10 cellular contexts compared by ENCODE assay signal in genomic region chr17:55734128-55734781, GRCh38. TPM values are rescaled to one million over a fixed set of nuclear protein-coding genes. Genes with fewer than 3 reads are reported as not detected.
DNase-seq lines count a peak whose midpoint lies in the region; ATAC-seq and TF ChIP-seq lines count a peak whose summit lies in the region.
"Had no signal": no experiment of that assay in that cellular context is flagged by ENCODE, and none has a peak within 500 bp of the region (broad histone marks: within the 10 kb centered on the region; RNA-seq: fewer than 3 reads in every experiment).

No MANE protein-coding gene starts in this region.

- intact Hi-C loops in natural killer cell (cut with micrococcal nuclease) = no loop called here

- DNase-seq in natural killer cell treated with Interleukin-12 subunit alpha and Interleukin-12 subunit beta and Interleukin-15 and Interleukin-18, amount 100 ng/mL, for 72 hours (ENCODE audit: low spot score) = no peak
- DNase-seq in natural killer cell (no peak), HT1080 (ENCODE audit: low read depth) (peak; percentile 27), epithelial cell of esophagus (ENCODE audit: low read depth) (peak; percentile 71), upper lobe of left lung (no peak), HUDEP-2 (lab: John Stamatoyannopoulos, UW; ENCODE audit: unreplicated experiment in 76 of 76) (no peak)
- DNase-seq in stimulated activated CD4-positive, alpha-beta T cell treated with anti-CD3 and anti-CD28 coated beads, Interleukin-2, amount 100 ng/mL, for 48 hours = no peak
- DNase-seq: KBM-7 had no signal

- TF ChIP-seq CTCF in natural killer cell (IDR thresholded peaks at IDR 0.05) (no peak), epithelial cell of esophagus (IDR thresholded peaks at IDR 0.05; ENCODE audit: insufficient read depth, low read depth, low read length, missing control alignments) (no peak), upper lobe of left lung (IDR thresholded peaks at IDR 0.05) (no peak)

- H3K27me3 Mint-ChIP-seq in natural killer cell treated with Interleukin-12 subunit alpha and Interleukin-12 subunit beta and Interleukin-15 and Interleukin-18, amount 100 ng/mL, for 72 hours = peaks cover 24 to 27% of the 10 kb centered on the region in 2 donors
- peaks cover 7 to 13% of the 10 kb centered on the region in 2 donors for H3K27me3 Mint-ChIP-seq in natural killer cell (ENCODE audit: low read depth in 2 of 2)

- H3K36me3 Mint-ChIP-seq in natural killer cell treated with Interleukin-12 subunit alpha and Interleukin-12 subunit beta and Interleukin-15 and Interleukin-18, amount 100 ng/mL, for 72 hours = no peaks in the 10 kb centered on the region
- no peaks in the 10 kb centered on the region for H3K36me3 Mint-ChIP-seq in natural killer cell

- peak overlapping the region in 1 of 2 donors; percentile 61 for H3K27ac Mint-ChIP-seq in natural killer cell treated with Interleukin-12 subunit alpha and Interleukin-12 subunit beta and Interleukin-15 and Interleukin-18, amount 100 ng/mL, for 72 hours
- H3K27ac Mint-ChIP-seq in natural killer cell = no peak overlapping the region

- no peaks in the 10 kb centered on the region for H3K36me3 ChIP-seq in upper lobe of left lung

- H3K27ac ChIP-seq in upper lobe of left lung = peak overlapping the region in 3 of 4 donors; percentile 82 to 91 (median 88)
- H3K27ac ChIP-seq: parathyroid adenoma had no signal

- ATAC-seq in natural killer cell treated with Interleukin-12 subunit alpha and Interleukin-12 subunit beta and Interleukin-15 and Interleukin-18, amount 100 ng/mL, for 72 hours = peak in 1 of 2 donors; percentile 78
- no peak for ATAC-seq in natural killer cell
- no peak for ATAC-seq in upper lobe of left lung (ENCODE audit: low FRiP score in 2 of 2)
- ATAC-seq in HG03045 (IDR thresholded peaks at IDR 0.05; ENCODE audit: unreplicated experiment) = no peak

- H3K4me1 Mint-ChIP-seq in natural killer cell treated with Interleukin-12 subunit alpha and Interleukin-12 subunit beta and Interleukin-15 and Interleukin-18, amount 100 ng/mL, for 72 hours (ENCODE audit: low read depth in 2 of 2) = peaks cover 0 to 10% of the 10 kb centered on the region in 2 donors
- H3K4me1 Mint-ChIP-seq in natural killer cell = no peaks in the 10 kb centered on the region

- no peak for TF ChIP-seq EP300 in upper lobe of left lung (IDR thresholded peaks at IDR 0.05)

- WGBS in upper lobe of left lung, 2 donors = 28 to 43% methylated on average over 4 of the region's 4 CpGs

- H3K9me3 ChIP-seq in upper lobe of left lung = no peaks in the 10 kb centered on the region

- H3K9me3 Mint-ChIP-seq in natural killer cell treated with Interleukin-12 subunit alpha and Interleukin-12 subunit beta and Interleukin-15 and Interleukin-18, amount 100 ng/mL, for 72 hours = no peaks in the 10 kb centered on the region
- H3K9me3 Mint-ChIP-seq in natural killer cell = no peaks in the 10 kb centered on the region

- no peak for TF ChIP-seq POLR2A in upper lobe of left lung (IDR thresholded peaks at IDR 0.05)

- peak overlapping the region; percentile 72 for H3K4me3 Mint-ChIP-seq in natural killer cell treated with Interleukin-12 subunit alpha and Interleukin-12 subunit beta and Interleukin-15 and Interleukin-18, amount 100 ng/mL, for 72 hours
- no peak overlapping the region for H3K4me3 Mint-ChIP-seq in natural killer cell

- no peaks in the 10 kb centered on the region for H3K27me3 ChIP-seq in upper lobe of left lung

- H3K4me3 ChIP-seq in epithelial cell of esophagus (ENCODE audit: low read length) (no peak overlapping the region), upper lobe of left lung (no peak overlapping the region)

- H3K4me1 ChIP-seq in upper lobe of left lung = peaks cover 11 to 21% (median 13%) of the 10 kb centered on the region in 4 donors
- H3K4me1 ChIP-seq: parathyroid adenoma had no signal

RNA-seq across cellular contexts. Expression of gene TMEM100, which starts 11.6 kb away (rescaled TPM):
- total RNA-seq in natural killer cell treated with Interleukin-12 subunit alpha and Interleukin-12 subunit beta and Interleukin-15 and Interleukin-18, amount 100 ng/mL, for 72 hours = not detected
- not detected for total RNA-seq in natural killer cell
- total RNA-seq in HT1080 (2014; rRNA removed; shearing (Covaris generic)) = 0.40 and 0.82 TPM in 2 replicates
- polyA plus RNA-seq in HT1080 (2015; cell fraction: cytosol; rRNA removed) = not detected in 2 replicates
- polyA plus RNA-seq in HT1080 (2015; cell fraction: nucleus; rRNA removed) = 0.07 TPM in 1 of 2 replicates, not detected in the other
- total RNA-seq in upper lobe of left lung = 100 to 1,000 TPM in 5 of 6 donors, 10 to 100 TPM in 1; 89.1 to 195 (median 142) TPM

RNA-seq across cellular contexts. Expression of gene PCTP, which starts 16.6 kb away (rescaled TPM):
- total RNA-seq in natural killer cell treated with Interleukin-12 subunit alpha and Interleukin-12 subunit beta and Interleukin-15 and Interleukin-18, amount 100 ng/mL, for 72 hours = 10 to 100 TPM; 10.5 to 19.8 TPM
- total RNA-seq in natural killer cell = 1 to 10 TPM; 6.3 to 9.5 (median 9.2) TPM
- total RNA-seq in HT1080 (2014; rRNA removed; shearing (Covaris generic)) = 7.9 and 8.1 TPM in 2 replicates
- 11.0 and 11.3 TPM in 2 replicates for polyA plus RNA-seq in HT1080 (2015; cell fraction: cytosol; rRNA removed)
- polyA plus RNA-seq in HT1080 (2015; cell fraction: nucleus; rRNA removed) = 7.0 and 9.0 TPM in 2 replicates
- total RNA-seq in upper lobe of left lung = 10 to 100 TPM; 13.6 to 28.3 (median 21.9) TPM

Comparison
In these comparisons a context has a peak if more than half of its experiments do, and no peak if none do; other contexts are left out.
1. DNase-seq: peak in HT1080 (single experiment) and epithelial cell of esophagus (single experiment); none in natural killer cell treated with Interleukin-12 subunit alpha and Interleukin-12 subunit beta and Interleukin-15 and Interleukin-18, amount 100 ng/mL, for 72 hours (single experiment), natural killer cell (single experiment), upper lobe of left lung (0 of 2), HUDEP-2 (0 of 76) and stimulated activated CD4-positive, alpha-beta T cell treated with anti-CD3 and anti-CD28 coated beads, Interleukin-2, amount 100 ng/mL, for 48 hours (0 of 2).
2. RNA of gene TMEM100, which starts 11.6 kb away (total RNA-seq): 89.1 to 195 TPM in upper lobe of left lung; 0.40 to 0.82 TPM in HT1080, not detected in natural killer cell treated with Interleukin-12 subunit alpha and Interleukin-12 subunit beta and Interleukin-15 and Interleukin-18, amount 100 ng/mL, for 72 hours and not detected in natural killer cell; every median in the first group is over 10 times any median in the second.